8 cellular contexts compared by ENCODE assay signal in genomic region chr15:51403072-51403878, GRCh38.
A peak's percentile ranks its signal among the peaks of the same experiment; 100 is the strongest.
DNase-seq lines count a peak whose midpoint lies in the region; ATAC-seq and TF ChIP-seq lines count a peak whose summit lies in the region.

No MANE protein-coding gene starts in this region.

- H3K4me3 Mint-ChIP-seq in endodermal cell, result no peak overlapping the region
- H3K4me3 Mint-ChIP-seq in osteocyte (ENCODE audit: unreplicated experiment), result no peak overlapping the region

- peaks cover 8% of the 10 kb centered on the region for H3K4me1 ChIP-seq in endodermal cell (ENCODE audit: control insufficient read depth, insufficient read depth, low read length)

- WGBS in endodermal cell (ENCODE audit: insufficient coverage in 1 of 2, insufficient read length in 1 of 2), 2 experiments, result 83 to 85% methylated on average over 7 to 8 of the region's 8 CpGs

- DNase-seq in NCI-H2196 (lab: John Stamatoyannopoulos, UW; ENCODE audit: unreplicated experiment), result peak; percentile 32
- no peak for DNase-seq in NCI-H2196 treated with DMSO at 0.1 percent for 48 hours (lab: John Stamatoyannopoulos, UW; ENCODE audit: unreplicated experiment)
- peak; percentile 66 for DNase-seq in NCI-H69 (lab: John Stamatoyannopoulos, UW)
- DNase-seq in endodermal cell, result peak; percentile 54
- DNase-seq in osteocyte (ENCODE audit: extremely low spot score, unreplicated experiment), result peak; percentile 46
- DNase-seq in activated naive CD4-positive, alpha-beta T cell treated with anti-CD3 and anti-CD28 coated beads, Interleukin-2, amount 50 U/mL, for 72 hours (ENCODE audit: low spot score in 2 of 2), result no peak
- no peak for DNase-seq in stimulated activated CD4-positive, alpha-beta T cell treated with anti-CD3 and anti-CD28 coated beads, Interleukin-4, amount 100 ng/mL, for 1 hour

- H3K27ac Mint-ChIP-seq in endodermal cell, result no peak overlapping the region
- no peak overlapping the region for H3K27ac Mint-ChIP-seq in osteocyte (ENCODE audit: unreplicated experiment)
- no peak overlapping the region for H3K27ac Mint-ChIP-seq in activated naive CD4-positive, alpha-beta T cell treated with anti-CD3 and anti-CD28 coated beads, Interleukin-2, amount 50 U/mL, for 72 hours

- H3K9me3 Mint-ChIP-seq in endodermal cell (no peaks in the 10 kb centered on the region), osteocyte (ENCODE audit: unreplicated experiment) (no peaks in the 10 kb centered on the region)
- H3K9me3 Mint-ChIP-seq in activated naive CD4-positive, alpha-beta T cell treated with anti-CD3 and anti-CD28 coated beads, Interleukin-2, amount 50 U/mL, for 72 hours, result no peaks in the 10 kb centered on the region

- H3K4me3 ChIP-seq in endodermal cell (ENCODE audit: low read length), result no peak overlapping the region

- H3K9me3 ChIP-seq in endodermal cell (ENCODE audit: control insufficient read depth, low read length), result no peaks in the 10 kb centered on the region

- no peak for ATAC-seq in GM19035 (IDR thresholded peaks at IDR 0.05; ENCODE audit: unreplicated experiment)
- ATAC-seq in activated naive CD4-positive, alpha-beta T cell treated with anti-CD3 and anti-CD28 coated beads, Interleukin-2, amount 50 U/mL, for 72 hours, result no peak

- peaks cover 69% of the 10 kb centered on the region for H3K27me3 ChIP-seq in endodermal cell (ENCODE audit: control insufficient read depth, insufficient read depth, low read length, poor library complexity, severe bottlenecking)

- no peak overlapping the region for H3K9ac ChIP-seq in endodermal cell (ENCODE audit: extremely low read depth, low read length, poor library complexity, severe bottlenecking)

- no peak overlapping the region for H3K27ac ChIP-seq in endodermal cell (ENCODE audit: low read depth, low read length)

- H3K36me3 ChIP-seq in endodermal cell (ENCODE audit: control insufficient read depth, insufficient read depth, low read length), result no peaks in the 10 kb centered on the region

- peaks cover 57% of the 10 kb centered on the region for H3K27me3 Mint-ChIP-seq in endodermal cell (ENCODE audit: insufficient read depth)
- peaks cover 74% of the 10 kb centered on the region for H3K27me3 Mint-ChIP-seq in osteocyte (ENCODE audit: unreplicated experiment)

- TF ChIP-seq CTCF in endodermal cell (conservative IDR thresholded peaks at IDR 0.05) (peak; percentile 75), osteocyte (IDR thresholded peaks at IDR 0.05) (peak; percentile 68)

- H3K36me3 Mint-ChIP-seq in endodermal cell (ENCODE audit: low read depth), result no peaks in the 10 kb centered on the region
- H3K36me3 Mint-ChIP-seq in osteocyte (ENCODE audit: unreplicated experiment), result no peaks in the 10 kb centered on the region
- no peaks in the 10 kb centered on the region for H3K36me3 Mint-ChIP-seq in activated naive CD4-positive, alpha-beta T cell treated with anti-CD3 and anti-CD28 coated beads, Interleukin-2, amount 50 U/mL, for 72 hours

- H3K4me1 Mint-ChIP-seq in endodermal cell (peaks cover 11% of the 10 kb centered on the region), osteocyte (ENCODE audit: unreplicated experiment) (no peaks in the 10 kb centered on the region)

Comparison
In these comparisons a context has a peak if more than half of its experiments do, and no peak if none do; other contexts are left out.
1. DNase-seq: peak in NCI-H2196 (single experiment), NCI-H69 (single experiment), endodermal cell (single experiment) and osteocyte (single experiment); none in NCI-H2196 treated with DMSO at 0.1 percent for 48 hours (single experiment), activated naive CD4-positive, alpha-beta T cell treated with anti-CD3 and anti-CD28 coated beads, Interleukin-2, amount 50 U/mL, for 72 hours (0 of 2) and stimulated activated CD4-positive, alpha-beta T cell treated with anti-CD3 and anti-CD28 coated beads, Interleukin-4, amount 100 ng/mL, for 1 hour (single experiment).